Comparison of ENCODE assay signal across 8 cellular contexts in the genomic region with DNA sequence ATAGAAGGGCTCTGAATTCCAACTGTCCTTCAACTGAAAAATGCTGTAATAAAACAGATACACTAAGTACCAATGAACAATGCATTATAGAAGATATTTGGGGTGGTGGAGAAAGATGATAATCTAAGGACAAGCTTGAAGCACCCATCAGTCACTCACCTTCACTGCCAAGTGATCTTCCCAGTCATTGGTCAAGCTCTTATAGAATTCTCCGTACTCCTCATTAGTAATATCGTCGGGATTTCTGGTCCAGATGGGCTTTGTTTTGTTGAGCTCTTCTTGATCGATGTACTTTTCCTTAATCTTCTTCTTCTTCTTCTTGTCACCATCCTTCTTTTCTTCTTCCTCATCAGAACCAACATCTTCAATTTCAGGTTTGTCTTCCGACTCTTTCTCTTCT. TPM values are rescaled to one million over a fixed set of nuclear protein-coding genes. Genes with fewer than 3 reads are reported as not detected.
DNase-seq lines count a peak whose midpoint lies in the region; ATAC-seq and TF ChIP-seq lines count a peak whose summit lies in the region.
"Not testable (repeated sequence)": the region's sequence is repeated elsewhere in the genome, so short reads cannot be mapped to it uniquely, and the experiment has no call there.

No MANE protein-coding gene starts in this region.

- ATAC-seq in CD4-positive, CD25-positive, alpha-beta regulatory T cell (ENCODE audit: low read depth in 2 of 2); activated CD8-positive, alpha-beta T cell treated with anti-CD3 and anti-CD28 coated beads, Interleukin-2, amount 10 ng/mL, durations not matched to agents 7 days and 5 days; naive B cell (ENCODE audit: low read depth in 2 of 2); stimulated activated memory B cell treated with anti-CD40 and anti-IgM and Interleukin-4, amounts not matched to agents 10 μg/mL and 1 μg/mL and 100 μg/mL, for 72 hours: not testable (repeated sequence)

- TF ChIP-seq CTCF in HFFc6 (IDR thresholded peaks at IDR 0.05); MCF 10A (IDR thresholded peaks at IDR 0.05; ENCODE audit: unreplicated experiment); cardiac muscle cell (IDR thresholded peaks at IDR 0.05; ENCODE audit: low read depth, low read length): not testable (repeated sequence)

- H3K36me3 Mint-ChIP-seq in CD4-positive, CD25-positive, alpha-beta regulatory T cell = peaks cover 63% of the 10 kb centered on the region
- H3K36me3 Mint-ChIP-seq in HFFc6 (ENCODE audit: low read depth) = peaks cover 61% of the 10 kb centered on the region
- H3K36me3 Mint-ChIP-seq in activated CD8-positive, alpha-beta T cell treated with anti-CD3 and anti-CD28 coated beads, Interleukin-2, amount 10 ng/mL, durations not matched to agents 7 days and 5 days (ENCODE audit: low read depth) = peaks cover 70% of the 10 kb centered on the region
- peaks cover 71% of the 10 kb centered on the region for H3K36me3 Mint-ChIP-seq in MCF 10A (ENCODE audit: insufficient read depth, unreplicated experiment)
- peaks cover 26 to 39% of the 10 kb centered on the region in 2 donors for H3K36me3 Mint-ChIP-seq in naive B cell
- H3K36me3 Mint-ChIP-seq in stimulated activated memory B cell treated with anti-CD40 and anti-IgM and Interleukin-4, amounts not matched to agents 10 μg/mL and 1 μg/mL and 100 μg/mL, for 72 hours = peaks cover 63% of the 10 kb centered on the region

- POLR2A ChIA-PET in activated CD8-positive, alpha-beta T cell treated with anti-CD3 and anti-CD28 coated beads, Interleukin-2, amount 10 ng/mL, durations not matched to agents 7 days and 5 days (lab: Charles Lee) = not testable (repeated sequence)
- POLR2A ChIA-PET in MCF 10A (lab: Yijun Ruan, JAX) = interaction anchor here (0.7 to 3.0 kb wide), 12 partner anchors 9 to 325 kb away, joined by 3 to 22 read pairs (median 4); a partner anchor contains a TSS

- peaks cover 15 to 79% (median 59%) of the 10 kb centered on the region in 4 donors for H3K4me1 Mint-ChIP-seq in CD4-positive, CD25-positive, alpha-beta regulatory T cell
- H3K4me1 Mint-ChIP-seq in HFFc6 (ENCODE audit: low read depth) = peaks cover 54% of the 10 kb centered on the region
- H3K4me1 Mint-ChIP-seq in activated CD8-positive, alpha-beta T cell treated with anti-CD3 and anti-CD28 coated beads, Interleukin-2, amount 10 ng/mL, durations not matched to agents 7 days and 5 days (ENCODE audit: low read depth) = peaks cover 67% of the 10 kb centered on the region
- peaks cover 25% of the 10 kb centered on the region for H3K4me1 Mint-ChIP-seq in MCF 10A (ENCODE audit: insufficient read depth, unreplicated experiment)
- H3K4me1 Mint-ChIP-seq in naive B cell = peaks cover 40 to 63% (median 48%) of the 10 kb centered on the region in 3 donors
- H3K4me1 Mint-ChIP-seq in stimulated activated memory B cell treated with anti-CD40 and anti-IgM and Interleukin-4, amounts not matched to agents 10 μg/mL and 1 μg/mL and 100 μg/mL, for 72 hours = peaks cover 70% of the 10 kb centered on the region

- H3K27ac ChIP-seq in CD4-positive, CD25-positive, alpha-beta regulatory T cell (ENCODE audit: insufficient read depth, low read length, poor library complexity, severe bottlenecking) = peak overlapping the region; percentile 44
- not testable (repeated sequence) for H3K27ac ChIP-seq in cardiac muscle cell

- not testable (repeated sequence) for H3K27me3 ChIP-seq in CD4-positive, CD25-positive, alpha-beta regulatory T cell (ENCODE audit: control insufficient read depth, insufficient read depth, low read length); cardiac muscle cell

- peaks cover 61% of the 10 kb centered on the region for H3K36me3 ChIP-seq in CD4-positive, CD25-positive, alpha-beta regulatory T cell (ENCODE audit: control insufficient read depth, insufficient read depth, low read length)
- H3K36me3 ChIP-seq in cardiac muscle cell = peaks cover 58% of the 10 kb centered on the region

- not testable (repeated sequence) for DNase-seq in CD4-positive, CD25-positive, alpha-beta regulatory T cell; HFFc6; activated CD8-positive, alpha-beta T cell treated with anti-CD3 and anti-CD28 coated beads, Interleukin-2, amount 10 ng/mL, durations not matched to agents 7 days and 5 days; MCF 10A (ENCODE audit: unreplicated experiment); cardiac muscle cell (ENCODE audit: low read depth in 1 of 2, low spot score in 1 of 2); naive B cell
- DNase-seq in RKO (ENCODE audit: low spot score) = peak; percentile 48

- intact Hi-C loops in MCF 10A (cut with micrococcal nuclease) = not testable (repeated sequence)

- CTCF ChIA-PET in activated CD8-positive, alpha-beta T cell treated with anti-CD3 and anti-CD28 coated beads, Interleukin-2, amount 10 ng/mL, durations not matched to agents 7 days and 5 days (lab: Charles Lee) = interaction anchor here (0.8 to 1.6 kb wide), 4 partner anchors 12 to 440 kb away, joined by 3 to 4 read pairs (median 4); no protein-coding TSS in a partner anchor
- CTCF ChIA-PET in MCF 10A (lab: Yijun Ruan, JAX) = interaction anchor here (0.6 to 3.0 kb wide), 5 partner anchors 12 to 1399 kb away, joined by 3 to 11 read pairs (median 4); no protein-coding TSS in a partner anchor

- peak overlapping the region; percentile 72 to 99 (median 98) for H3K27ac Mint-ChIP-seq in CD4-positive, CD25-positive, alpha-beta regulatory T cell
- peak overlapping the region; percentile 88 for H3K27ac Mint-ChIP-seq in HFFc6
- peak overlapping the region; percentile 89 for H3K27ac Mint-ChIP-seq in activated CD8-positive, alpha-beta T cell treated with anti-CD3 and anti-CD28 coated beads, Interleukin-2, amount 10 ng/mL, durations not matched to agents 7 days and 5 days
- peak overlapping the region; percentile 2 for H3K27ac Mint-ChIP-seq in MCF 10A (ENCODE audit: low read depth, unreplicated experiment)
- peak overlapping the region in 5 of 6 donors; percentile 13 to 93 (median 61) for H3K27ac Mint-ChIP-seq in naive B cell
- H3K27ac Mint-ChIP-seq in stimulated activated memory B cell treated with anti-CD40 and anti-IgM and Interleukin-4, amounts not matched to agents 10 μg/mL and 1 μg/mL and 100 μg/mL, for 72 hours = peak overlapping the region; percentile 44

- H3K4me3 Mint-ChIP-seq in CD4-positive, CD25-positive, alpha-beta regulatory T cell = peak overlapping the region; percentile 97 to 100 (median 98)
- peak overlapping the region; percentile 97 for H3K4me3 Mint-ChIP-seq in HFFc6
- H3K4me3 Mint-ChIP-seq in activated CD8-positive, alpha-beta T cell treated with anti-CD3 and anti-CD28 coated beads, Interleukin-2, amount 10 ng/mL, durations not matched to agents 7 days and 5 days = peak overlapping the region; percentile 95
- H3K4me3 Mint-ChIP-seq in MCF 10A (ENCODE audit: unreplicated experiment) = peak overlapping the region; percentile 63
- peak overlapping the region in 6 of 8 donors; percentile 15 to 98 (median 94) for H3K4me3 Mint-ChIP-seq in naive B cell
- H3K4me3 Mint-ChIP-seq in stimulated activated memory B cell treated with anti-CD40 and anti-IgM and Interleukin-4, amounts not matched to agents 10 μg/mL and 1 μg/mL and 100 μg/mL, for 72 hours = peak overlapping the region; percentile 73

- not testable (repeated sequence) for H3K27me3 Mint-ChIP-seq in CD4-positive, CD25-positive, alpha-beta regulatory T cell; HFFc6 (ENCODE audit: insufficient read depth); activated CD8-positive, alpha-beta T cell treated with anti-CD3 and anti-CD28 coated beads, Interleukin-2, amount 10 ng/mL, durations not matched to agents 7 days and 5 days (ENCODE audit: low read depth); MCF 10A (ENCODE audit: insufficient read depth, unreplicated experiment); naive B cell; stimulated activated memory B cell treated with anti-CD40 and anti-IgM and Interleukin-4, amounts not matched to agents 10 μg/mL and 1 μg/mL and 100 μg/mL, for 72 hours

- H3K4me3 ChIP-seq in CD4-positive, CD25-positive, alpha-beta regulatory T cell (ENCODE audit: low read depth, low read length) = peak overlapping the region; percentile 96
- H3K4me3 ChIP-seq in cardiac muscle cell = peak overlapping the region; percentile 85

- BruUV-seq in MCF 10A (replicated peaks; lab: Mats Ljungman, UMichigan) = TSS peak; percentile 35

- H3K4me1 ChIP-seq in CD4-positive, CD25-positive, alpha-beta regulatory T cell (ENCODE audit: control insufficient read depth, insufficient read depth, low read length, poor library complexity, severe bottlenecking) = peaks cover 46% of the 10 kb centered on the region
- H3K4me1 ChIP-seq in cardiac muscle cell (ENCODE audit: low read depth) = peaks cover 25% of the 10 kb centered on the region

- not testable (repeated sequence) for H3K9me3 Mint-ChIP-seq in CD4-positive, CD25-positive, alpha-beta regulatory T cell; HFFc6; activated CD8-positive, alpha-beta T cell treated with anti-CD3 and anti-CD28 coated beads, Interleukin-2, amount 10 ng/mL, durations not matched to agents 7 days and 5 days (ENCODE audit: insufficient read depth); MCF 10A (ENCODE audit: unreplicated experiment); naive B cell; stimulated activated memory B cell treated with anti-CD40 and anti-IgM and Interleukin-4, amounts not matched to agents 10 μg/mL and 1 μg/mL and 100 μg/mL, for 72 hours

- not testable (repeated sequence) for H3K9me3 ChIP-seq in CD4-positive, CD25-positive, alpha-beta regulatory T cell (ENCODE audit: control insufficient read depth in 2 of 2, low read length in 2 of 2); cardiac muscle cell (ENCODE audit: low read depth)

RNA-seq across cellular contexts. Expression of a gene that starts 2.3 kb away (rescaled TPM):
- total RNA-seq in CD4-positive, CD25-positive, alpha-beta regulatory T cell = 653 TPM
- polyA plus RNA-seq in CD4-positive, CD25-positive, alpha-beta regulatory T cell = 100 to 1,000 TPM; 331 to 414 (median 372) TPM
- total RNA-seq in HFFc6 (2021; fragmentation: NEBNext Ultra II Directional; extraction: Animal tissue kit (Norgen Biotek cat#: 25700)) = 100 to 1,000 TPM; 616 to 859 (median 665) TPM
- 100 to 1,000 TPM; 702 to 715 TPM for total RNA-seq in activated CD8-positive, alpha-beta T cell treated with anti-CD3 and anti-CD28 coated beads, Interleukin-2, amount 10 ng/mL, durations not matched to agents 7 days and 5 days
- total RNA-seq in MCF 10A (2022) = 277 and 296 TPM in 2 replicates
- 142 and 269 TPM in 2 replicates for total RNA-seq in cardiac muscle cell
- polyA plus RNA-seq in cardiac muscle cell = 598 and 1,021 TPM in 2 replicates
- 100 to 1,000 TPM; 133 to 338 (median 304) TPM for polyA plus RNA-seq in naive B cell (ENCODE audit: low read depth in 6 of 6)

RNA-seq across cellular contexts. Expression of a gene that starts 55.2 kb away (rescaled TPM):
- total RNA-seq in CD4-positive, CD25-positive, alpha-beta regulatory T cell = 66.7 TPM
- polyA plus RNA-seq in CD4-positive, CD25-positive, alpha-beta regulatory T cell = 10 to 100 TPM; 13.0 to 19.8 (median 18.0) TPM
- 10 to 100 TPM; 24.4 to 28.7 (median 27.7) TPM for total RNA-seq in HFFc6 (2021; fragmentation: NEBNext Ultra II Directional; extraction: Animal tissue kit (Norgen Biotek cat#: 25700))
- total RNA-seq in activated CD8-positive, alpha-beta T cell treated with anti-CD3 and anti-CD28 coated beads, Interleukin-2, amount 10 ng/mL, durations not matched to agents 7 days and 5 days = 10 to 100 TPM; 30.3 to 30.6 TPM
- total RNA-seq in MCF 10A (2022) (23.8 and 24.8 TPM in 2 replicates), cardiac muscle cell (20.5 and 24.0 TPM in 2 replicates)
- polyA plus RNA-seq in cardiac muscle cell (25.6 and 27.0 TPM in 2 replicates), naive B cell (ENCODE audit: low read depth in 6 of 6) (10 to 100 TPM; 11.2 to 23.1 (median 17.3) TPM)

Comparison
In these comparisons a context has a peak if more than half of its experiments do, and no peak if none do; other contexts are left out.
1. H3K27ac Mint-ChIP-seq: peak in every context shown above with its lines; median percentile 98 in CD4-positive, CD25-positive, alpha-beta regulatory T cell; 89 in activated CD8-positive, alpha-beta T cell treated with anti-CD3 and anti-CD28 coated beads, Interleukin-2, amount 10 ng/mL, durations not matched to agents 7 days and 5 days; 88 in HFFc6; 61 in naive B cell; 44 in stimulated activated memory B cell treated with anti-CD40 and anti-IgM and Interleukin-4, amounts not matched to agents 10 μg/mL and 1 μg/mL and 100 μg/mL, for 72 hours; 2 in MCF 10A.